In the genomic region with DNA sequence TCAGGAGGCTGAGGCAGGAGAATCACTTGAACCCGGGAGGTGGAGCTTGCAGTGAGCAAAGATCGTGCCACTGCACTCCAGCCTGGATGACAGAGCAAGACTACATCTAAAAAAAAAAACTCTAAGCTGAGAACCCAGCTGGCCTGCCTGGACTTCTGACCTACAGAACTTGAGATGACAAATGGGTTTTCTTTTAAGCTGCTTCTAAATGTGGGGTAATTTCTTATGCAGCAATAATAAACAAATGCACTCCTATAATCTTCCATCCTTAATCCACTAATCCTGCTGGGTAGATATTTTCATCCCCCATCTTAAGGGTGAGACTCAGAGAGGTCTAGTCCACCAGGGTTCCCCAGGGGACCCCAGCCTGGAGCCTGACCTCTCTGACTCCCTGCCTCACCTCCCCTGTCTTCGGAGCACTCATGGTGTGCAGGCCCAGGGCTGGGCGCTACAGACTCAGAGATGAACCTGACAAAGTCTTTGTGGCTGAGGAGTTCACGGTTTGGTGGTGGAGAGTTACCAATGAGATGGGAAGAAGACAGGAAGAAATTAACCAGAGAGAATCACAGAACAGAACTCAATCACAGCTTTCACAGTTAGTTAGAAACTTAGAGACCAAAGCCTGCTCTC, we compare ENCODE assay signal across 15 cellular contexts. TPM values are rescaled to one million over a fixed set of nuclear protein-coding genes. Genes with fewer than 3 reads are reported as not detected.
"Had no signal": no experiment of that assay in that cellular context is flagged by ENCODE, and none has a peak within 500 bp of the region (broad histone marks: within the 10 kb centered on the region; RNA-seq: fewer than 3 reads in every experiment).

No MANE protein-coding gene starts in this region.

- H3K4me3 ChIP-seq: left lung, SK-N-MC, tibial artery had no signal

- H3K27ac Mint-ChIP-seq: activated CD4-positive, alpha-beta T cell treated with anti-CD3 and anti-CD28 coated beads for 36 hours; activated CD8-positive, alpha-beta T cell treated with anti-CD3 and anti-CD28 coated beads for 36 hours; activated naive CD8-positive, alpha-beta T cell; immature natural killer cell; nephron progenitor cell; T-cell had no signal

- H3K27me3 ChIP-seq: left lung had no signal

- H3K27me3 Mint-ChIP-seq: activated CD4-positive, alpha-beta T cell treated with anti-CD3 and anti-CD28 coated beads for 36 hours; activated CD8-positive, alpha-beta T cell treated with anti-CD3 and anti-CD28 coated beads for 36 hours; activated naive CD8-positive, alpha-beta T cell had no signal

- DNase-seq: activated CD4-positive, alpha-beta T cell treated with anti-CD3 and anti-CD28 coated beads for 36 hours; activated CD8-positive, alpha-beta T cell treated with anti-CD3 and anti-CD28 coated beads for 36 hours; activated gamma-delta T cell; cerebellar nuclear complex; foreskin keratinocyte; immature natural killer cell; left lung; nephron progenitor cell; T-cell; T1000; tibial artery had no signal

- H3K36me3 Mint-ChIP-seq: activated naive CD8-positive, alpha-beta T cell; immature natural killer cell; T-cell had no signal

- H3K36me3 ChIP-seq: left lung, tibial artery had no signal

- H3K4me1 ChIP-seq: foreskin keratinocyte, left lung, tibial artery had no signal

- H3K9me3 Mint-ChIP-seq: activated CD8-positive, alpha-beta T cell treated with anti-CD3 and anti-CD28 coated beads for 36 hours; immature natural killer cell; T-cell had no signal

- ATAC-seq: activated CD4-positive, alpha-beta T cell treated with anti-CD3 and anti-CD28 coated beads for 36 hours; activated CD8-positive, alpha-beta T cell treated with anti-CD3 and anti-CD28 coated beads for 36 hours; esophagus mucosa; foreskin keratinocyte; left lung; T-cell had no signal

- H3K9me3 ChIP-seq: left lung, tibial artery had no signal

- H3K4me3 Mint-ChIP-seq: activated CD4-positive, alpha-beta T cell treated with anti-CD3 and anti-CD28 coated beads for 36 hours; activated CD8-positive, alpha-beta T cell treated with anti-CD3 and anti-CD28 coated beads for 36 hours; activated naive CD8-positive, alpha-beta T cell; immature natural killer cell; nephron progenitor cell; T-cell had no signal

- H3K4me1 Mint-ChIP-seq: activated CD4-positive, alpha-beta T cell treated with anti-CD3 and anti-CD28 coated beads for 36 hours; immature natural killer cell; T-cell had no signal

- H3K27ac ChIP-seq: foreskin keratinocyte, left lung, SK-N-MC, tibial artery had no signal

RNA-seq across cellular contexts. Expression of a gene that starts 39.7 kb away (rescaled TPM):
- total RNA-seq: activated CD4-positive, alpha-beta T cell treated with anti-CD3 and anti-CD28 coated beads for 36 hours; activated CD8-positive, alpha-beta T cell treated with anti-CD3 and anti-CD28 coated beads for 36 hours; pulmonary artery endothelial cell had no signal
